ENCODE assay signal across 1 cellular context in genomic region chr3:18061737-18062136, GRCh38.
A peak's percentile ranks its signal among the peaks of the same experiment; 100 is the strongest.
TF ChIP-seq lines count a peak whose summit lies in the region.

No MANE protein-coding gene starts in this region.

TF ChIP-seq in HEK293, 187 proteins besides CTCF, POLR2A, EP300 and RAD21 (continued from another document):
- TF ChIP-seq ZNF518A (tag by site-specific recombination; conservative IDR thresholded peaks at IDR 0.05; ENCODE audit: low read depth) (no peak), REST (tag by site-specific recombination; IDR thresholded peaks at IDR 0.05) (no peak), ZNF23 (tag by site-specific recombination; IDR thresholded peaks at IDR 0.05; ENCODE audit: borderline replicate concordance) (no peak), ATF2 (tag by site-specific recombination; IDR thresholded peaks at IDR 0.05; ENCODE audit: low read depth) (no peak), PRDM6 (tag by site-specific recombination; IDR thresholded peaks at IDR 0.05) (0 out of 2 replicates have a peak, but pooled peaks have one; percentile 16), MZF1 (tag by site-specific recombination; IDR thresholded peaks at IDR 0.05; ENCODE audit: borderline replicate concordance) (peak; percentile 76), GFI1B (tag by site-specific recombination; IDR thresholded peaks at IDR 0.05) (no peak), ZNF311 (tag by site-specific recombination; IDR thresholded peaks at IDR 0.05; ENCODE audit: borderline replicate concordance) (no peak), ZNF600 (tag by site-specific recombination; IDR thresholded peaks at IDR 0.05) (no peak), ZNF37A (tag by site-specific recombination; IDR thresholded peaks at IDR 0.05) (no peak), SP7 (tag by site-specific recombination; IDR thresholded peaks at IDR 0.05) (0 out of 2 replicates have a peak, but pooled peaks have one; percentile 12)
